Comparison of ENCODE assay signal across 8 cellular contexts in genomic region chr3:194306771-194307640, GRCh38. TPM values are rescaled to one million over a fixed set of nuclear protein-coding genes. Genes with fewer than 3 reads are reported as not detected.
A peak's percentile ranks its signal among the peaks of the same experiment; 100 is the strongest.
DNase-seq lines count a peak whose midpoint lies in the region; ATAC-seq and TF ChIP-seq lines count a peak whose summit lies in the region.

No MANE protein-coding gene starts in this region.

- peaks cover 5% of the 10 kb centered on the region for H3K9me3 Mint-ChIP-seq in CD8-positive, alpha-beta T cell
- H3K9me3 Mint-ChIP-seq in chondrocyte (ENCODE audit: low read depth), result no peaks in the 10 kb centered on the region

- no peaks in the 10 kb centered on the region for H3K27me3 ChIP-seq in CD8-positive, alpha-beta T cell (ENCODE audit: insufficient read depth, low read length)
- peaks cover 0 to 5% (median 0%) of the 10 kb centered on the region in 3 donors for H3K27me3 ChIP-seq in gastrocnemius medialis

- peak; percentile 57 for ATAC-seq in CD8-positive, alpha-beta T cell
- ATAC-seq in GM19438 (IDR thresholded peaks at IDR 0.05; ENCODE audit: low read depth, unreplicated experiment), result peak; percentile 53
- ATAC-seq in HG03342 (IDR thresholded peaks at IDR 0.05; ENCODE audit: unreplicated experiment), result peak; percentile 48
- no peak for ATAC-seq in gastrocnemius medialis
- no peak for ATAC-seq in GM18520 (IDR thresholded peaks at IDR 0.05; ENCODE audit: unreplicated experiment)

- H3K9me3 ChIP-seq in CD8-positive, alpha-beta T cell (ENCODE audit: low read length), result no peaks in the 10 kb centered on the region
- no peaks in the 10 kb centered on the region for H3K9me3 ChIP-seq in gastrocnemius medialis

- TF ChIP-seq POLR2A in gastrocnemius medialis (IDR thresholded peaks at IDR 0.05), result no peak

- peaks cover 30% of the 10 kb centered on the region for H3K4me1 ChIP-seq in CD8-positive, alpha-beta T cell (ENCODE audit: insufficient read depth, low read length)
- no peaks in the 10 kb centered on the region for H3K4me1 ChIP-seq in gastrocnemius medialis

- no peaks in the 10 kb centered on the region for H3K36me3 ChIP-seq in CD8-positive, alpha-beta T cell (ENCODE audit: insufficient read depth, low read length)
- H3K36me3 ChIP-seq in gastrocnemius medialis, result no peaks in the 10 kb centered on the region

- H3K4me1 Mint-ChIP-seq in CD8-positive, alpha-beta T cell (ENCODE audit: low read depth), result peaks cover 32% of the 10 kb centered on the region
- peaks cover 8% of the 10 kb centered on the region for H3K4me1 Mint-ChIP-seq in chondrocyte (ENCODE audit: low read depth)

- H3K27ac ChIP-seq in CD8-positive, alpha-beta T cell (ENCODE audit: low read depth, low read length), result no peak overlapping the region
- no peak overlapping the region for H3K27ac ChIP-seq in gastrocnemius medialis

- peak overlapping the region; percentile 68 for H3K4me3 Mint-ChIP-seq in CD8-positive, alpha-beta T cell
- H3K4me3 Mint-ChIP-seq in chondrocyte (ENCODE audit: unreplicated experiment), result no peak overlapping the region

- POLR2A ChIA-PET in CD8-positive, alpha-beta T cell (lab: Charles Lee), result interaction anchor here (1.6 kb wide), 1 partner anchor 89 kb away, joined by 4 read pairs; no protein-coding TSS in a partner anchor

- H3K36me3 Mint-ChIP-seq in CD8-positive, alpha-beta T cell, result no peaks in the 10 kb centered on the region
- peaks cover 1% of the 10 kb centered on the region for H3K36me3 Mint-ChIP-seq in chondrocyte (ENCODE audit: low read depth)

- H3K27ac Mint-ChIP-seq in CD8-positive, alpha-beta T cell, result peak overlapping the region; percentile 52
- H3K27ac Mint-ChIP-seq in chondrocyte (ENCODE audit: unreplicated experiment), result no peak overlapping the region

- no peak for DNase-seq in CD8-positive, alpha-beta T cell
- peak; percentile 27 for DNase-seq in activated effector memory CD4-positive, alpha-beta T cell treated with Interleukin-2 at 50 U/mL for 16 hours
- DNase-seq in gastrocnemius medialis (no peak), chondrocyte (ENCODE audit: low spot score) (no peak), putamen (ENCODE audit: low spot score) (no peak)

- intact Hi-C loops in CD8-positive, alpha-beta T cell (cut with DNase I, micrococcal nuclease), result no loop called here
- intact Hi-C loops in gastrocnemius medialis (cut with DNase I; ENCODE audit: low total_unique reads), result no loop called here

- in situ Hi-C loops in gastrocnemius medialis (cut with MboI; ENCODE audit: low sequenced_read_pairs in 4 of 4), result no loop called here

- H3K4me3 ChIP-seq in CD8-positive, alpha-beta T cell (ENCODE audit: low read depth, low read length), result peak overlapping the region; percentile 41
- H3K4me3 ChIP-seq in gastrocnemius medialis, result no peak overlapping the region

- CTCF ChIA-PET in CD8-positive, alpha-beta T cell (lab: Charles Lee), result interaction anchor here (2.6 to 4.2 kb wide), 2 partner anchors 9 to 641 kb away, joined by 8 to 34 read pairs; no protein-coding TSS in a partner anchor

- no peak for TF ChIP-seq CTCF in CD8-positive, alpha-beta T cell (IDR thresholded peaks at IDR 0.05)
- TF ChIP-seq CTCF in gastrocnemius medialis (IDR thresholded peaks at IDR 0.05 in 4 of 5, conservative IDR thresholded peaks at IDR 0.05 in 1 of 5), result no peak
- TF ChIP-seq CTCF in chondrocyte (IDR thresholded peaks at IDR 0.05), result no peak

- H3K27me3 Mint-ChIP-seq in CD8-positive, alpha-beta T cell (ENCODE audit: low read depth), result peaks cover 10% of the 10 kb centered on the region
- H3K27me3 Mint-ChIP-seq in chondrocyte (ENCODE audit: low read depth), result peaks cover 62% of the 10 kb centered on the region

RNA-seq across cellular contexts. Expression of gene CPN2, which starts 44.1 kb away (rescaled TPM):
- total RNA-seq in CD8-positive, alpha-beta T cell, result not detected
- total RNA-seq in gastrocnemius medialis (1 to 10 TPM in 1 of 4 donors, under 1 TPM in 1, not detected in 2; 0.46 to 1.1 TPM), chondrocyte (not detected in 3 replicates)

Comparison
In these comparisons a context has a peak if more than half of its experiments do, and no peak if none do; other contexts are left out.
1. ATAC-seq: peak in CD8-positive, alpha-beta T cell (single experiment), GM19438 (single experiment) and HG03342 (single experiment); none in gastrocnemius medialis (0 of 2) and GM18520 (single experiment).